ENCODE assay signal across 21 cellular contexts in genomic region chr5:181151146-181151545, GRCh38. TPM values are rescaled to one million over a fixed set of nuclear protein-coding genes. Genes with fewer than 3 reads are reported as not detected.
DNase-seq lines count a peak whose midpoint lies in the region; TF ChIP-seq lines count a peak whose summit lies in the region.
"Had no signal": no experiment of that assay in that cellular context is flagged by ENCODE, and none has a peak within 500 bp of the region (broad histone marks: within the 10 kb centered on the region; RNA-seq: fewer than 3 reads in every experiment).

No MANE protein-coding gene starts in this region.

- H3K9me3 ChIP-seq in SJCRH30 (replicated peaks) (no peaks in the 10 kb centered on the region), prostate gland (no peaks in the 10 kb centered on the region)
- H3K9me3 ChIP-seq: gastroesophageal sphincter, lower lobe of right lung, MG63, tibial nerve had no signal

- 58% methylated on average over 9 of the region's 9 CpGs for WGBS in prostate gland

- H3K27me3 ChIP-seq in SJCRH30 = peaks cover 14% of the 10 kb centered on the region
- no peaks in the 10 kb centered on the region for H3K27me3 ChIP-seq in prostate gland (replicated peaks; ENCODE audit: insufficient read depth)

- no peak for TF ChIP-seq POLR2A in prostate gland (IDR thresholded peaks at IDR 0.05)

- H3K36me3 ChIP-seq in SJCRH30 (no peaks in the 10 kb centered on the region), prostate gland (no peaks in the 10 kb centered on the region)
- H3K36me3 ChIP-seq: gastroesophageal sphincter, lower lobe of right lung, MG63, tibial nerve had no signal

- DNase-seq in DMS 273 (lab: John Stamatoyannopoulos, UW; ENCODE audit: unreplicated experiment) = peak; percentile 54
- no peak for DNase-seq in DMS 273 treated with DMSO at 0.1 percent for 48 hours (lab: John Stamatoyannopoulos, UW)
- peak; percentile 39 for DNase-seq in HCEC 1CT
- peak; percentile 17 to 29 for DNase-seq in SJCRH30
- peak; percentile 70 for DNase-seq in iPS-NIHi7 (ENCODE audit: extremely low spot score)
- DNase-seq in posterior cingulate gyrus = no peak
- DNase-seq in prostate gland (ENCODE audit: low spot score) = no peak
- DNase-seq in stimulated activated CD4-positive, alpha-beta T cell treated with anti-CD3 and anti-CD28 coated beads, Interleukin-2, amount 100 ng/mL, for 48 hours = no peak
- DNase-seq: activated CD4-positive, alpha-beta T cell treated with anti-CD3 and anti-CD28 coated beads for 36 hours; activated naive CD4-positive, alpha-beta T cell treated with anti-CD3 and anti-CD28 coated beads, Interleukin-2, amount 10 ng/mL, durations not matched to agents 7 days and 5 days; C1 segment of cervical spinal cord; DMS53; lower lobe of right lung; MG63; NCI-H2029; NCI-H524 treated with DMSO at 0.1 percent for 48 hours had no signal

- H3K4me3 ChIP-seq in SJCRH30 (no peak overlapping the region), prostate gland (no peak overlapping the region)
- H3K4me3 ChIP-seq: gastroesophageal sphincter, lower lobe of right lung, MG63, tibial nerve had no signal

- no peak overlapping the region for H3K27ac ChIP-seq in SJCRH30
- H3K27ac ChIP-seq in prostate gland = no peak overlapping the region
- H3K27ac ChIP-seq: 22Rv1, gastroesophageal sphincter, lower lobe of right lung, tibial nerve had no signal

- no peak for TF ChIP-seq CTCF in prostate gland (IDR thresholded peaks at IDR 0.05)

- intact Hi-C loops in posterior cingulate gyrus (cut with DNase I) (no loop called here), prostate gland (cut with DNase I) (no loop called here)

- no peaks in the 10 kb centered on the region for H3K4me1 ChIP-seq in SJCRH30
- no peaks in the 10 kb centered on the region for H3K4me1 ChIP-seq in prostate gland (replicated peaks)
- H3K4me1 ChIP-seq: gastroesophageal sphincter, lower lobe of right lung, tibial nerve had no signal

RNA-seq across cellular contexts. Expression of gene OR2V2, which starts 3.8 kb away (rescaled TPM):
- not detected in 2 replicates for total RNA-seq in SJCRH30 (2014; rRNA removed; shearing (Covaris generic))
- not detected for total RNA-seq in prostate gland
- total RNA-seq: activated CD4-positive, alpha-beta T cell treated with anti-CD3 and anti-CD28 coated beads for 36 hours; lower lobe of right lung; posterior vena cava; T-helper 2 cell treated with Interferon-gamma antibody and Interleukin-4, amounts not matched to agents 100 ng/mL and 5 ng/mL, for 36 hours; tibial nerve had no signal

RNA-seq across cellular contexts. Expression of gene OR2V1, which starts 20.2 kb away (rescaled TPM):
- 0.10 TPM in 1 of 2 replicates, not detected in the other for total RNA-seq in SJCRH30 (2014; rRNA removed; shearing (Covaris generic))
- not detected for total RNA-seq in prostate gland
- total RNA-seq: activated CD4-positive, alpha-beta T cell treated with anti-CD3 and anti-CD28 coated beads for 36 hours; lower lobe of right lung; posterior vena cava; T-helper 2 cell treated with Interferon-gamma antibody and Interleukin-4, amounts not matched to agents 100 ng/mL and 5 ng/mL, for 36 hours; tibial nerve had no signal

RNA-seq across cellular contexts. Expression of gene TRIM7, which starts 53.9 kb away (rescaled TPM):
- total RNA-seq in SJCRH30 (2014; rRNA removed; shearing (Covaris generic)) = 6.9 and 9.0 TPM in 2 replicates
- 1 to 10 TPM; 4.5 to 6.4 TPM for total RNA-seq in prostate gland

Comparison
In these comparisons a context has a peak if more than half of its experiments do, and no peak if none do; other contexts are left out.
1. DNase-seq: peak in DMS 273 (single experiment), HCEC 1CT (single experiment), SJCRH30 (2 of 2) and iPS-NIHi7 (single experiment); none in DMS 273 treated with DMSO at 0.1 percent for 48 hours (single experiment), posterior cingulate gyrus (0 of 10), prostate gland (single experiment) and stimulated activated CD4-positive, alpha-beta T cell treated with anti-CD3 and anti-CD28 coated beads, Interleukin-2, amount 100 ng/mL, for 48 hours (0 of 2).